In the genomic region with DNA sequence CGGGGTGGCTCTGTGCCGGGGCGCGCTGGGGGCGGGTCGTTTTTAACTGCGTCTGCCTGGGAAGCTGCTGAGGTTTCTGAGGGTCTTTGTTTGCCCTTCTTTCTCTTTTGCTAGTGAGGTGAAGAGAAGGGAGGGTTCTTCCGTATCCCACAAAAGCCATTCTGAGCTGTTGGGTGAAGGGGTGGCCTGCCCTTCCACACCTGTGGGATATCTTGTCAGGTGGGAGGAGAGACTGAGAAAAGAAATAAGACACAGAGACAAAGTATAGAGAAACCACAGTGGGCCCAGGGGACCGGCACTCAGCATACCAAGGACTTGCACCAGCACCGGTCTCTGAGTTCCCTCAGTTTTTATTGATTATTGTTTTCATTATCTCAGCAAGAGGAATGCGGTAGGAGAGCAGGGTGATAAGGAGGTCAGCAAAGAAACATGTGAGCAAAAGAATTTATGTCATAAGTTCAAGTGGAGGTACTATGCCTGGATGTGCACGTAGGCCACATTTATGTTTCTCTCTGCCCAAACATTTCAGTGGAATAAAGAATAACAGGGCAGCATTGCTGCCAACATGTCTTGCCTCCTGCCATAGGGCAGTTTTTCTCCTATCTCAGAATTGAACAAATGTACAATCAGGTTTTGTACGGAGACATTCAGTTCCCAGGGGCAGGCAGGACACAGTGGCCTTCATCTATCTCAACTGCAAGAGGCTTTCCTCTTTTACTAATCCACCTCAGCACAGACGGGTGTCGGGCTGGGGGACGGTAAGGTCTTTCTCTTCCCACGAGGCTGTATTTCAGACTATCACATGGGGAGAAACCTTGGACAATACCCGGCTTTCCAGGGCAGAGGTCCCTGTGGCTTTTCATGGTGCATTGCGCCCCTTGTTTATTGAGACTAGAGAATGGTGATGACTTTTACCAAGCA, we compare ENCODE assay signal across 8 cellular contexts. TPM values are rescaled to one million over a fixed set of nuclear protein-coding genes. Genes with fewer than 3 reads are reported as not detected.
DNase-seq lines count a peak whose midpoint lies in the region; ATAC-seq and TF ChIP-seq lines count a peak whose summit lies in the region.

No MANE protein-coding gene starts in this region.

- no peaks in the 10 kb centered on the region for H3K36me3 ChIP-seq in KOPT-K1 (ENCODE audit: insufficient read depth, low read length)
- H3K36me3 ChIP-seq in mucosa of descending colon (ENCODE audit: low read depth) = no peaks in the 10 kb centered on the region

- peak overlapping the region; percentile 80 for H3K4me3 ChIP-seq in coronary artery
- H3K4me3 ChIP-seq in mucosa of descending colon = no peak overlapping the region

- TF ChIP-seq CTCF in coronary artery (IDR thresholded peaks at IDR 0.05) = no peak
- TF ChIP-seq CTCF in mucosa of descending colon (IDR thresholded peaks at IDR 0.05) = no peak

- H3K4me1 ChIP-seq in mucosa of descending colon (ENCODE audit: low read depth) = peaks cover 6% of the 10 kb centered on the region

- H3K27ac ChIP-seq in KOPT-K1 (ENCODE audit: low read depth, low read length, poor library complexity, severe bottlenecking) = peak overlapping the region; percentile 83
- peak overlapping the region; percentile 80 to 96 for H3K27ac ChIP-seq in coronary artery

- intact Hi-C loops in mucosa of descending colon (cut with DNase I, micrococcal nuclease) = no loop called here

- peak; percentile 53 for DNase-seq in Caki2 (ENCODE audit: low read depth)
- no peak for DNase-seq in coronary artery (ENCODE audit: low spot score)
- DNase-seq in mucosa of descending colon = no peak
- DNase-seq in stimulated activated CD4-positive, alpha-beta T cell treated with anti-CD3 and anti-CD28 coated beads, Interleukin-12 subunit alpha, Interleukin-12 subunit beta, amount 100 ng/mL, for 4 hours = no peak
- DNase-seq in mesenteric fat pad (ENCODE audit: low spot score) = no peak
- DNase-seq in medulla oblongata (ENCODE audit: extremely low spot score) = no peak

- peak; percentile 79 for ATAC-seq in GM21529 (IDR thresholded peaks at IDR 0.05; ENCODE audit: unreplicated experiment)
- ATAC-seq in mucosa of descending colon = peak; percentile 0

- in situ Hi-C loops in Caki2 (cut with HindIII; ENCODE audit: low pct_unique_long_range_greater_than_20kb, low sequenced_read_pairs) = no loop called here

- no peaks in the 10 kb centered on the region for H3K9me3 ChIP-seq in KOPT-K1 (ENCODE audit: insufficient read depth, low read length, poor library complexity, severe bottlenecking)
- no peaks in the 10 kb centered on the region for H3K9me3 ChIP-seq in mucosa of descending colon

RNA-seq across cellular contexts. Expression of a gene that starts 1.0 kb away (rescaled TPM):
- total RNA-seq in Caki2 (2014; rRNA removed; shearing (Covaris generic); ENCODE audit: low replicate concordance) = 5.8 and 10.4 TPM in 2 replicates
- total RNA-seq in mucosa of descending colon (10 to 100 TPM in 2 of 3 donors, 1 to 10 TPM in 1; 6.6 to 11.7 (median 10.9) TPM), mesenteric fat pad (2.9 TPM)

RNA-seq across cellular contexts. Expression of a gene that starts 48.1 kb away (rescaled TPM):
- total RNA-seq in Caki2 (2014; rRNA removed; shearing (Covaris generic); ENCODE audit: low replicate concordance) = 8.1 and 8.2 TPM in 2 replicates
- total RNA-seq in mucosa of descending colon (10 to 100 TPM; 26.7 to 51.7 (median 43.6) TPM), mesenteric fat pad (18.4 TPM)
